In genomic region chr11:64306563-64306875, GRCh38 we compare ENCODE assay signal across 8 cellular contexts. TPM values are rescaled to one million over a fixed set of nuclear protein-coding genes. Genes with fewer than 3 reads are reported as not detected.
DNase-seq lines count a peak whose midpoint lies in the region; ATAC-seq, FAIRE-seq and TF ChIP-seq lines count a peak whose summit lies in the region.

No MANE protein-coding gene starts in this region.

- DNase-seq in CD14-positive monocyte (ENCODE audit: low spot score): peak; percentile 50
- DNase-seq in OCI-LY7 (ENCODE audit: low spot score): no peak
- no peak for DNase-seq in endothelial cell of umbilical vein (ENCODE audit: low read depth, low spot score)
- DNase-seq in neural progenitor cell (ENCODE audit: low spot score): no peak
- DNase-seq in HEK293T (ENCODE audit: extremely low spot score): no peak
- DNase-seq in hippocampal formation (lab: John Stamatoyannopoulos, UW): no peak
- no peak for DNase-seq in RKO (ENCODE audit: low spot score)

- H3K9me3 ChIP-seq in OCI-LY7 (ENCODE audit: low read length): no peaks in the 10 kb centered on the region
- no peaks in the 10 kb centered on the region for H3K9me3 ChIP-seq in endothelial cell of umbilical vein (replicated peaks; ENCODE audit: control insufficient read depth, insufficient read depth, low read length)
- no peaks in the 10 kb centered on the region for H3K9me3 ChIP-seq in neural progenitor cell (ENCODE audit: low read depth)

- ATAC-seq in GM21360 (IDR thresholded peaks at IDR 0.05; ENCODE audit: unreplicated experiment): no peak

- no peaks in the 10 kb centered on the region for H3K9me2 ChIP-seq in OCI-LY7 (ENCODE audit: insufficient read depth, low read length)

- TF ChIP-seq CTCF in CD14-positive monocyte (IDR thresholded peaks at IDR 0.05) (no peak), OCI-LY7 (conservative IDR thresholded peaks at IDR 0.05; ENCODE audit: low read length) (no peak), endothelial cell of umbilical vein (IDR thresholded peaks at IDR 0.05; ENCODE audit: extremely low read depth in 1 of 2, insufficient read depth in 1 of 2, low read depth in 1 of 2, low read length in 2 of 2) (no peak), neural progenitor cell (IDR thresholded peaks at IDR 0.05) (no peak)

- H4K20me1 ChIP-seq in OCI-LY7 (ENCODE audit: insufficient read depth, low read length): no peaks in the 10 kb centered on the region
- no peaks in the 10 kb centered on the region for H4K20me1 ChIP-seq in endothelial cell of umbilical vein (replicated peaks; ENCODE audit: control insufficient read depth, extremely low read depth, insufficient read depth, low read length)
- peaks cover 18% of the 10 kb centered on the region for H4K20me1 ChIP-seq in neural progenitor cell (ENCODE audit: low read depth)

- H3K36me3 Mint-ChIP-seq in CD14-positive monocyte: peaks cover 12 to 29% of the 10 kb centered on the region in 2 donors
- H3K36me3 Mint-ChIP-seq in neural progenitor cell: no peaks in the 10 kb centered on the region

- TSS peak; percentile 35 for BruUV-seq in OCI-LY7 (replicated peaks; lab: Mats Ljungman, UMichigan)
- no TSS peak for BruUV-seq in endothelial cell of umbilical vein (replicated peaks; lab: Mats Ljungman, UMichigan)

- H3K36me3 ChIP-seq in OCI-LY7 (ENCODE audit: insufficient read depth, low read length): peaks cover 35% of the 10 kb centered on the region
- H3K36me3 ChIP-seq in endothelial cell of umbilical vein (ENCODE audit: control insufficient read depth in 2 of 2, extremely low read depth in 1 of 2, insufficient read depth in 2 of 2, low read length in 2 of 2): no peaks in the 10 kb centered on the region
- no peaks in the 10 kb centered on the region for H3K36me3 ChIP-seq in neural progenitor cell

- H3K4me2 ChIP-seq in OCI-LY7 (ENCODE audit: low read length): peak overlapping the region; percentile 78
- H3K4me2 ChIP-seq in endothelial cell of umbilical vein (ENCODE audit: insufficient read depth, low read length): peak overlapping the region; percentile 60
- H3K4me2 ChIP-seq in neural progenitor cell: peak overlapping the region; percentile 95

- peak overlapping the region; percentile 92 to 97 (median 96) for H3K27ac Mint-ChIP-seq in CD14-positive monocyte
- H3K27ac Mint-ChIP-seq in neural progenitor cell: peak overlapping the region; percentile 12

- H3K27me3 Mint-ChIP-seq in CD14-positive monocyte (ENCODE audit: low read depth in 3 of 3): peaks cover 5 to 9% (median 9%) of the 10 kb centered on the region in 3 donors
- peaks cover 18% of the 10 kb centered on the region for H3K27me3 Mint-ChIP-seq in neural progenitor cell (ENCODE audit: insufficient read depth, low read depth)

- no peaks in the 10 kb centered on the region for H3K9me1 ChIP-seq in endothelial cell of umbilical vein (replicated peaks; ENCODE audit: control insufficient read depth, extremely low read depth, insufficient read depth, low read length)

- H2AFZ ChIP-seq in OCI-LY7 (ENCODE audit: low read length): peak overlapping the region; percentile 30; the same call in 1 of the 2 replicates
- H2AFZ ChIP-seq in endothelial cell of umbilical vein (ENCODE audit: low read depth, low read length): peak overlapping the region; percentile 57
- peak overlapping the region; percentile 55 for H2AFZ ChIP-seq in neural progenitor cell (replicated peaks)

- H3K27me3 ChIP-seq in endothelial cell of umbilical vein (ENCODE audit: control insufficient read depth in 2 of 2, insufficient read depth in 2 of 2, low read length in 2 of 2) (no peaks in the 10 kb centered on the region), neural progenitor cell (peaks cover 28% of the 10 kb centered on the region)

- peak overlapping the region; percentile 96 to 97 for H3K4me3 Mint-ChIP-seq in CD14-positive monocyte
- H3K4me3 Mint-ChIP-seq in neural progenitor cell: peak overlapping the region; percentile 95

- H3K4me1 ChIP-seq in OCI-LY7 (ENCODE audit: insufficient read depth, low read length, poor library complexity, severe bottlenecking) (peaks cover 23% of the 10 kb centered on the region), endothelial cell of umbilical vein (ENCODE audit: control insufficient read depth, extremely low read depth, insufficient read depth, low read length) (peaks cover 6% of the 10 kb centered on the region), neural progenitor cell (peaks cover 10% of the 10 kb centered on the region)

- H3K27ac ChIP-seq in OCI-LY7 (ENCODE audit: low read depth, low read length, poor library complexity, severe bottlenecking) (peak overlapping the region; percentile 55), endothelial cell of umbilical vein (ENCODE audit: insufficient read depth, low read depth, low read length) (no peak overlapping the region), neural progenitor cell (no peak overlapping the region)

- intact Hi-C loops in CD14-positive monocyte (cut with micrococcal nuclease) (loop anchor here in 1 of 2 donors (5.0 kb wide), 1 partner anchor 36 kb away; the partner anchor contains the start of gene CCDC88B), OCI-LY7 (cut with micrococcal nuclease; ENCODE audit: unreplicated experiment) (loop anchor here (10.0 kb wide), 1 partner anchor 332 kb away; the partner anchor contains the start of gene COX8A), endothelial cell of umbilical vein (cut with micrococcal nuclease) (no loop called here)

- H3K9ac ChIP-seq in endothelial cell of umbilical vein (replicated peaks; ENCODE audit: extremely low read depth, insufficient read depth, low read length) (peak overlapping the region; percentile 55), neural progenitor cell (peak overlapping the region; percentile 44)

- POLR2A ChIA-PET in OCI-LY7 (lab: Charles Lee): interaction anchor here (1.7 kb wide), 1 partner anchor 11 kb away, joined by 5 read pairs; the partner anchor contains the start of genes PRDX5 and TRMT112
- POLR2A ChIA-PET in endothelial cell of umbilical vein (lab: Charles Lee): no interaction called here
- POLR2A ChIA-PET in HEK293T (lab: Yijun Ruan, JAX): interaction anchor here (1.5 to 7.0 kb wide), 2 partner anchors 11 to 48 kb away, joined by 3 to 49 read pairs; partner anchors contain the start of genes PRDX5 and TRMT112

- no peak for TF ChIP-seq POLR2A in endothelial cell of umbilical vein (IDR thresholded peaks at IDR 0.05; ENCODE audit: low read depth, low read length)

- peaks cover 14% of the 10 kb centered on the region for H3F3A ChIP-seq in neural progenitor cell (ENCODE audit: low read depth)

- no peak for FAIRE-seq in endothelial cell of umbilical vein (lab: Jason Lieb, UNC)

- CTCF ChIA-PET in OCI-LY7 (lab: Charles Lee; ENCODE audit: unreplicated experiment) (no interaction called here), endothelial cell of umbilical vein (lab: Charles Lee) (interaction anchor here (0.7 to 6.7 kb wide), 4 partner anchors 11 to 101 kb away, joined by 4 to 413 read pairs (median 28); partner anchors contain the start of genes FERMT3, PRDX5 and TRMT112), HEK293T (lab: Yijun Ruan, JAX) (no interaction called here)

- peaks cover 25% of the 10 kb centered on the region for H3K79me2 ChIP-seq in OCI-LY7 (ENCODE audit: insufficient read depth, low read depth, low read length)
- peaks cover 10% of the 10 kb centered on the region for H3K79me2 ChIP-seq in endothelial cell of umbilical vein (ENCODE audit: control insufficient read depth, insufficient read depth, low read length)
- H3K79me2 ChIP-seq in neural progenitor cell (ENCODE audit: low read depth): peaks cover 18% of the 10 kb centered on the region

- H3K4me1 Mint-ChIP-seq in CD14-positive monocyte: peaks cover 39% of the 10 kb centered on the region
- peaks cover 19% of the 10 kb centered on the region for H3K4me1 Mint-ChIP-seq in neural progenitor cell

- peak overlapping the region; percentile 88 for H3K4me3 ChIP-seq in OCI-LY7 (ENCODE audit: low read depth, low read length, poor library complexity, severe bottlenecking)
- H3K4me3 ChIP-seq in endothelial cell of umbilical vein (replicated peaks in 1 of 3; ENCODE audit: insufficient read depth in 1 of 3, low read depth in 1 of 3, low read length in 3 of 3): peak overlapping the region; percentile 59 to 68 (median 66)
- peak overlapping the region; percentile 87 for H3K4me3 ChIP-seq in neural progenitor cell

- H3K9me3 Mint-ChIP-seq in CD14-positive monocyte (no peaks in the 10 kb centered on the region), neural progenitor cell (no peaks in the 10 kb centered on the region)

- dilution Hi-C loops in endothelial cell of umbilical vein (cut with MboI; ENCODE audit: extremely low pct_ligation_motif_present, low sequenced_read_pairs): no loop called here

RNA-seq across cellular contexts. Expression of gene ESRRA, which starts 1.2 kb away (rescaled TPM):
- polyA plus RNA-seq in CD14-positive monocyte (10 to 100 TPM; 15.3 to 18.3 TPM), endothelial cell of umbilical vein (17.2 and 18.8 TPM in 2 replicates)
- 28.6 and 42.3 TPM in 2 replicates for total RNA-seq in OCI-LY7 (2014; rRNA removed; shearing (Covaris generic))
- total RNA-seq in OCI-LY7 (2022) (44.9 and 57.8 TPM in 2 replicates), endothelial cell of umbilical vein (37.4 and 38.0 TPM in 2 replicates), neural progenitor cell (ENCODE audit: low replicate concordance) (5.5 and 22.0 TPM in 2 replicates)
- polyA plus RNA-seq in endothelial cell of umbilical vein (2011; cell fraction: cytosol; rRNA removed): 13.8 and 18.9 TPM in 2 replicates
- polyA plus RNA-seq in endothelial cell of umbilical vein (2011; cell fraction: nucleus; rRNA removed): 19.8 and 22.3 TPM in 2 replicates
- 15.0 and 26.5 TPM in 2 replicates for polyA plus RNA-seq in endothelial cell of umbilical vein (2012)
- polyA minus RNA-seq in endothelial cell of umbilical vein: 10.6 and 13.0 TPM in 2 replicates
- 45.9 TPM for polyA minus RNA-seq in endothelial cell of umbilical vein (2011; cell fraction: cytosol; rRNA and poly(A)+ RNA removed)
- 4.0 and 10.0 TPM in 2 replicates for polyA minus RNA-seq in endothelial cell of umbilical vein (2011; cell fraction: nucleus; rRNA and poly(A)+ RNA removed)

RNA-seq across cellular contexts. Expression of gene CATSPERZ, which starts 6.4 kb away (rescaled TPM):
- polyA plus RNA-seq in CD14-positive monocyte: not detected
- 0.38 and 3.2 TPM in 2 replicates for total RNA-seq in OCI-LY7 (2014; rRNA removed; shearing (Covaris generic))
- 1.4 TPM in 1 of 2 replicates, not detected in the other for total RNA-seq in OCI-LY7 (2022)
- not detected in 2 replicates for total RNA-seq in endothelial cell of umbilical vein
- polyA plus RNA-seq in endothelial cell of umbilical vein: 0.11 and 0.67 TPM in 2 replicates
- polyA plus RNA-seq in endothelial cell of umbilical vein (2011; cell fraction: cytosol; rRNA removed): 0.14 and 0.49 TPM in 2 replicates
- polyA plus RNA-seq in endothelial cell of umbilical vein (2011; cell fraction: nucleus; rRNA removed): 0.48 TPM in 1 of 2 replicates, not detected in the other
- polyA plus RNA-seq in endothelial cell of umbilical vein (2012): not detected in 2 replicates
- polyA minus RNA-seq in endothelial cell of umbilical vein: not detected in 2 replicates
- not detected for polyA minus RNA-seq in endothelial cell of umbilical vein (2011; cell fraction: cytosol; rRNA and poly(A)+ RNA removed)
- polyA minus RNA-seq in endothelial cell of umbilical vein (2011; cell fraction: nucleus; rRNA and poly(A)+ RNA removed): not detected in 2 replicates
- 0.22 TPM in 1 of 2 replicates, not detected in the other for total RNA-seq in neural progenitor cell (ENCODE audit: low replicate concordance)

RNA-seq across cellular contexts. Expression of gene TRMT112, which starts 10.8 kb away (rescaled TPM):
- 100 to 1,000 TPM; 254 to 298 TPM for polyA plus RNA-seq in CD14-positive monocyte
- 322 and 414 TPM in 2 replicates for total RNA-seq in OCI-LY7 (2014; rRNA removed; shearing (Covaris generic))
- total RNA-seq in OCI-LY7 (2022): 198 and 205 TPM in 2 replicates
- total RNA-seq in endothelial cell of umbilical vein: 187 and 195 TPM in 2 replicates
- 396 and 575 TPM in 2 replicates for polyA plus RNA-seq in endothelial cell of umbilical vein
- 303 and 337 TPM in 2 replicates for polyA plus RNA-seq in endothelial cell of umbilical vein (2011; cell fraction: cytosol; rRNA removed)
- polyA plus RNA-seq in endothelial cell of umbilical vein (2011; cell fraction: nucleus; rRNA removed): 125 and 141 TPM in 2 replicates
- polyA plus RNA-seq in endothelial cell of umbilical vein (2012): 274 and 288 TPM in 2 replicates
- 69.7 and 76.8 TPM in 2 replicates for polyA minus RNA-seq in endothelial cell of umbilical vein
- polyA minus RNA-seq in endothelial cell of umbilical vein (2011; cell fraction: cytosol; rRNA and poly(A)+ RNA removed): 147 TPM
- polyA minus RNA-seq in endothelial cell of umbilical vein (2011; cell fraction: nucleus; rRNA and poly(A)+ RNA removed): 14.4 and 23.9 TPM in 2 replicates
- 257 and 284 TPM in 2 replicates for total RNA-seq in neural progenitor cell (ENCODE audit: low replicate concordance)

RNA-seq across cellular contexts. Expression of gene PRDX5, which starts 11.4 kb away (rescaled TPM):
- polyA plus RNA-seq in CD14-positive monocyte (100 to 1,000 TPM; 286 to 318 TPM), endothelial cell of umbilical vein (647 and 709 TPM in 2 replicates)
- 177 and 200 TPM in 2 replicates for total RNA-seq in OCI-LY7 (2014; rRNA removed; shearing (Covaris generic))
- total RNA-seq in OCI-LY7 (2022) (168 and 217 TPM in 2 replicates), endothelial cell of umbilical vein (199 and 202 TPM in 2 replicates), neural progenitor cell (ENCODE audit: low replicate concordance) (111 and 182 TPM in 2 replicates)
- polyA plus RNA-seq in endothelial cell of umbilical vein (2011; cell fraction: cytosol; rRNA removed): 461 and 466 TPM in 2 replicates
- 139 and 150 TPM in 2 replicates for polyA plus RNA-seq in endothelial cell of umbilical vein (2011; cell fraction: nucleus; rRNA removed)
- polyA plus RNA-seq in endothelial cell of umbilical vein (2012): 296 and 368 TPM in 2 replicates
- 140 and 151 TPM in 2 replicates for polyA minus RNA-seq in endothelial cell of umbilical vein
- polyA minus RNA-seq in endothelial cell of umbilical vein (2011; cell fraction: cytosol; rRNA and poly(A)+ RNA removed): 201 TPM
- 13.9 and 15.3 TPM in 2 replicates for polyA minus RNA-seq in endothelial cell of umbilical vein (2011; cell fraction: nucleus; rRNA and poly(A)+ RNA removed)

RNA-seq across cellular contexts. Expression of gene KCNK4, which starts 15.4 kb away (rescaled TPM):
- polyA plus RNA-seq in CD14-positive monocyte (not detected), endothelial cell of umbilical vein (0.06 and 0.19 TPM in 2 replicates)
- total RNA-seq in OCI-LY7 (2014; rRNA removed; shearing (Covaris generic)): 0.95 TPM in 1 of 2 replicates, not detected in the other
- total RNA-seq in OCI-LY7 (2022) (0.80 and 0.92 TPM in 2 replicates), endothelial cell of umbilical vein (0.44 TPM in 1 of 2 replicates, not detected in the other), neural progenitor cell (ENCODE audit: low replicate concordance) (0.19 TPM in 1 of 2 replicates, not detected in the other)
- polyA plus RNA-seq in endothelial cell of umbilical vein (2011; cell fraction: cytosol; rRNA removed): not detected in 2 replicates
- 0.17 and 0.24 TPM in 2 replicates for polyA plus RNA-seq in endothelial cell of umbilical vein (2011; cell fraction: nucleus; rRNA removed)
- polyA plus RNA-seq in endothelial cell of umbilical vein (2012): not detected in 2 replicates
- polyA minus RNA-seq in endothelial cell of umbilical vein: 0.15 TPM in 1 of 2 replicates, not detected in the other
- polyA minus RNA-seq in endothelial cell of umbilical vein (2011; cell fraction: cytosol; rRNA and poly(A)+ RNA removed): not detected
- polyA minus RNA-seq in endothelial cell of umbilical vein (2011; cell fraction: nucleus; rRNA and poly(A)+ RNA removed): not detected in 2 replicates
